ENCODE assay signal across 8 cellular contexts in the genomic region with DNA sequence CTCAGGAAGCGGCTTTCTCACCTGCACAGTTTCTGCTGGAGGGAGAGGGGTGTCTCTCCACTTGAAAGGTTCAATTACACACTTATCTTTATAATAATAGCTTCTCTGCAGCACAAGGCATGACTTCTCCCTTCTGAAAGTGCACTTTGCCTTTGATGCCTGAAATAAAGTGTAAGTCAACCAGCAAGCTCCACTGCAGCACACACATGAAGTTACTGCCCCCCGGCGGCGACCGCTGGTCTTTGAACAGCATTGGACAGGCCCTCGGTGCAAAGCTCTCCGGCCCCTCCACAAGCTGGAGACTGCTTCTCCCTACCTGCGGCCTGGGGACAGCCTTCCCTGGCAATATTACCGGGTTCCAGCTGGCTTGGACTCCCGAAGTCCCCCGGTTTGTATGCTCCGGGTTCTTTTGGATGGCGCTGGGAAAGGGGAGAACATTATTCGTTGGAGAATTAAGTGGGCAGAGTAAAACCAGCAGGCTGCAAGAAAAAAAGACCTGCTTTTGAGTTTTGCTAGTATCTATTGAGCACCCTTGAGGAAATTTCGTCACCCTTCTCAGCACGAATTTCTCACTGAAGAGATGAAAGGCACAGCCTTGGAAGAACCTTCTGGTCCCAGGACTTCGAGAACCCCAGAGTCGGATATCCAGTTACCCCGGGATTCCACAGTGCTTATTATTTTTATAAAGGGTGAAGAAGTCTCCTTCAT. TPM values are rescaled to one million over a fixed set of nuclear protein-coding genes. Genes with fewer than 3 reads are reported as not detected.
DNase-seq lines count a peak whose midpoint lies in the region; ATAC-seq and TF ChIP-seq lines count a peak whose summit lies in the region.

No MANE protein-coding gene starts in this region.

- H3K36me3 Mint-ChIP-seq in T-helper 2 cell treated with Interferon-gamma antibody and Interleukin-4, amounts not matched to agents 5 μg/mL and 100 μg/mL, for 36 hours (ENCODE audit: low read depth) = no peaks in the 10 kb centered on the region

- intact Hi-C loops in right cardiac atrium (cut with DNase I) (no loop called here), sciatic nerve (cut with DNase I) (no loop called here)

- H3K4me1 ChIP-seq in right cardiac atrium (ENCODE audit: control insufficient read depth, insufficient read depth, low read length) = no peaks in the 10 kb centered on the region

- H3K27me3 Mint-ChIP-seq in T-helper 2 cell treated with Interferon-gamma antibody and Interleukin-4, amounts not matched to agents 5 μg/mL and 100 μg/mL, for 36 hours (ENCODE audit: low read depth) = no peaks in the 10 kb centered on the region

- no peaks in the 10 kb centered on the region for H3K9me3 ChIP-seq in right cardiac atrium (ENCODE audit: control insufficient read depth, low read length)

- H3K4me3 ChIP-seq in AG09309 (ENCODE audit: control insufficient read depth, low read depth, low read length) = no peak overlapping the region
- H3K4me3 ChIP-seq in right cardiac atrium (ENCODE audit: low read length) = no peak overlapping the region

- no peaks in the 10 kb centered on the region for H3K27me3 ChIP-seq in right cardiac atrium (ENCODE audit: control insufficient read depth, insufficient read depth)

- DNase-seq in AG09309 (ENCODE audit: low read depth) = peak; percentile 31
- peak; percentile 63 for DNase-seq in NCI-H1436 treated with DMSO at 0.1 percent for 48 hours (lab: John Stamatoyannopoulos, UW)
- DNase-seq in T-helper 2 cell treated with Interferon-gamma antibody and Interleukin-4, amounts not matched to agents 5 μg/mL and 100 μg/mL, for 36 hours (ENCODE audit: low spot score) = peak; percentile 58
- DNase-seq in anterior cingulate cortex (lab: John Stamatoyannopoulos, UW) = peak in 57 of 58 donors; percentile 12 to 89 (median 73)
- peak; percentile 79 to 93 (median 92) for DNase-seq in right cardiac atrium
- DNase-seq in sciatic nerve (ENCODE audit: low spot score) = peak; percentile 93
- DNase-seq in GF-D8 (lab: John Stamatoyannopoulos, UW) = no peak

- H3K9me3 Mint-ChIP-seq in T-helper 2 cell treated with Interferon-gamma antibody and Interleukin-4, amounts not matched to agents 5 μg/mL and 100 μg/mL, for 36 hours = no peaks in the 10 kb centered on the region

- no peak overlapping the region for H3K4me3 Mint-ChIP-seq in T-helper 2 cell treated with Interferon-gamma antibody and Interleukin-4, amounts not matched to agents 5 μg/mL and 100 μg/mL, for 36 hours

- H3K27ac Mint-ChIP-seq in T-helper 2 cell treated with Interferon-gamma antibody and Interleukin-4, amounts not matched to agents 5 μg/mL and 100 μg/mL, for 36 hours = no peak overlapping the region

- no peaks in the 10 kb centered on the region for H3K4me1 Mint-ChIP-seq in T-helper 2 cell treated with Interferon-gamma antibody and Interleukin-4, amounts not matched to agents 5 μg/mL and 100 μg/mL, for 36 hours (ENCODE audit: low read depth)

- ATAC-seq in GM19455 (IDR thresholded peaks at IDR 0.05; ENCODE audit: unreplicated experiment) (peak; percentile 61), right cardiac atrium (peak; percentile 93 to 95), sciatic nerve (peak; percentile 98)

- 33% methylated on average over 19 of the region's 19 CpGs for WGBS in right cardiac atrium

- H3K27ac ChIP-seq in right cardiac atrium (ENCODE audit: low read length) = no peak overlapping the region

- TF ChIP-seq CTCF in AG09309 (IDR thresholded peaks at IDR 0.05; ENCODE audit: control insufficient read depth, insufficient read depth, low read depth, low read length, missing control alignments) = peak; percentile 92

RNA-seq across cellular contexts. Expression of gene RCAN1, which starts 11.8 kb away (rescaled TPM):
- total RNA-seq in right cardiac atrium (10 to 100 TPM; 26.7 to 39.7 (median 30.7) TPM), sciatic nerve (60.9 TPM)
- polyA plus RNA-seq in right cardiac atrium = 32.4 TPM
